In genomic region chr10:118305730-118306129, GRCh38 we compare ENCODE assay signal across 24 cellular contexts.
"Had no signal": no experiment of that assay in that cellular context is flagged by ENCODE, and none has a peak within 500 bp of the region (broad histone marks: within the 10 kb centered on the region; RNA-seq: fewer than 3 reads in every experiment).

No MANE protein-coding gene starts in this region.

- ATAC-seq: effector memory CD8-positive, alpha-beta T cell; gastroesophageal sphincter; lower lobe of right lung; natural killer cell treated with Interleukin-12 subunit alpha and Interleukin-12 subunit beta and Interleukin-15 and Interleukin-18, amount 100 ng/mL, for 72 hours; stimulated activated naive B cell treated with anti-CD40 and anti-IgM and Interleukin-4, amounts not matched to agents 10 μg/mL and 1 μg/mL and 100 μg/mL, for 72 hours; stimulated activated naive CD8-positive, alpha-beta T cell treated with anti-CD3 and anti-CD28 coated beads, Interleukin-15, amount 100 ng/mL, for 72 hours had no signal

- H3K9me3 Mint-ChIP-seq: dendritic cell treated with granulocyte-macrophage colony-stimulating factor and Interleukin-4, amounts not matched to agents 40 ng/mL and 50 ng/mL, for 4 days; effector memory CD8-positive, alpha-beta T cell; immature natural killer cell; memory B cell; mesothelial cell of epicardium; natural killer cell treated with Interleukin-12 subunit alpha and Interleukin-12 subunit beta and Interleukin-15 and Interleukin-18, amount 100 ng/mL, for 72 hours; neural progenitor cell; stimulated activated naive B cell treated with anti-CD40 and anti-IgM and Interleukin-4, amounts not matched to agents 10 μg/mL and 1 μg/mL and 100 μg/mL, for 72 hours; stimulated activated naive CD8-positive, alpha-beta T cell treated with anti-CD3 and anti-CD28 coated beads, Interleukin-15, amount 100 ng/mL, for 72 hours had no signal

- H3K4me3 ChIP-seq: esophagus muscularis mucosa, gastroesophageal sphincter, left ventricle myocardium inferior, lower lobe of right lung, neural progenitor cell, ovary, right atrium auricular region, sigmoid colon, skin epidermis, testis, tibial nerve had no signal

- FAIRE-seq: keratinocyte had no signal

- H3K27ac ChIP-seq: epithelial cell of prostate, esophagus muscularis mucosa, gastroesophageal sphincter, left ventricle myocardium inferior, lower lobe of right lung, neural progenitor cell, ovary, right atrium auricular region, sigmoid colon, skin epidermis, testis, tibial nerve had no signal

- H3K27me3 ChIP-seq: esophagus muscularis mucosa, gastroesophageal sphincter, neural progenitor cell, ovary, right atrium auricular region, sigmoid colon, testis, tibial nerve had no signal

- H3K36me3 ChIP-seq: neural progenitor cell, ovary had no signal

- H3K27me3 Mint-ChIP-seq: dendritic cell treated with granulocyte-macrophage colony-stimulating factor and Interleukin-4, amounts not matched to agents 40 ng/mL and 50 ng/mL, for 4 days; effector memory CD8-positive, alpha-beta T cell; memory B cell; natural killer cell treated with Interleukin-12 subunit alpha and Interleukin-12 subunit beta and Interleukin-15 and Interleukin-18, amount 100 ng/mL, for 72 hours; stimulated activated naive B cell treated with anti-CD40 and anti-IgM and Interleukin-4, amounts not matched to agents 10 μg/mL and 1 μg/mL and 100 μg/mL, for 72 hours; stimulated activated naive CD8-positive, alpha-beta T cell treated with anti-CD3 and anti-CD28 coated beads, Interleukin-15, amount 100 ng/mL, for 72 hours had no signal

- H3K4me2 ChIP-seq: neural progenitor cell had no signal

- H3K4me1 Mint-ChIP-seq: immature natural killer cell; memory B cell; neural progenitor cell; stimulated activated naive B cell treated with anti-CD40 and anti-IgM and Interleukin-4, amounts not matched to agents 10 μg/mL and 1 μg/mL and 100 μg/mL, for 72 hours; stimulated activated naive CD8-positive, alpha-beta T cell treated with anti-CD3 and anti-CD28 coated beads, Interleukin-15, amount 100 ng/mL, for 72 hours had no signal

- DNase-seq: effector memory CD8-positive, alpha-beta T cell; immature natural killer cell; left ventricle myocardium inferior; lower lobe of right lung; nucleus accumbens; ovary; sigmoid colon; stimulated activated CD4-positive, alpha-beta T cell treated with anti-CD3 and anti-CD28 coated beads, Interleukin-2, amount 100 ng/mL, for 24 hours; stimulated activated CD4-positive, alpha-beta T cell treated with anti-CD3 and anti-CD28 coated beads, Interleukin-4, amount 100 ng/mL, for 4 hours; stimulated activated naive B cell treated with anti-CD40 and anti-IgM and Interleukin-4, amounts not matched to agents 10 μg/mL and 1 μg/mL and 100 μg/mL, for 72 hours; stimulated activated naive CD8-positive, alpha-beta T cell treated with anti-CD3 and anti-CD28 coated beads, Interleukin-15, amount 100 ng/mL, for 72 hours; testis had no signal

- H3K9ac ChIP-seq: neural progenitor cell had no signal

- H3K4me3 Mint-ChIP-seq: dendritic cell treated with granulocyte-macrophage colony-stimulating factor and Interleukin-4, amounts not matched to agents 40 ng/mL and 50 ng/mL, for 4 days; effector memory CD8-positive, alpha-beta T cell; immature natural killer cell; memory B cell; mesothelial cell of epicardium; natural killer cell treated with Interleukin-12 subunit alpha and Interleukin-12 subunit beta and Interleukin-15 and Interleukin-18, amount 100 ng/mL, for 72 hours; neural progenitor cell; stimulated activated naive B cell treated with anti-CD40 and anti-IgM and Interleukin-4, amounts not matched to agents 10 μg/mL and 1 μg/mL and 100 μg/mL, for 72 hours; stimulated activated naive CD8-positive, alpha-beta T cell treated with anti-CD3 and anti-CD28 coated beads, Interleukin-15, amount 100 ng/mL, for 72 hours had no signal

- H3K9me3 ChIP-seq: esophagus muscularis mucosa, gastroesophageal sphincter, left ventricle myocardium inferior, lower lobe of right lung, ovary, right atrium auricular region, sigmoid colon, testis, tibial nerve had no signal

- H2AFZ ChIP-seq: neural progenitor cell had no signal

- H3K4me1 ChIP-seq: lower lobe of right lung, testis had no signal

- H3K27ac Mint-ChIP-seq: dendritic cell treated with granulocyte-macrophage colony-stimulating factor and Interleukin-4, amounts not matched to agents 40 ng/mL and 50 ng/mL, for 4 days; immature natural killer cell; memory B cell; mesothelial cell of epicardium; natural killer cell treated with Interleukin-12 subunit alpha and Interleukin-12 subunit beta and Interleukin-15 and Interleukin-18, amount 100 ng/mL, for 72 hours; neural progenitor cell; stimulated activated naive B cell treated with anti-CD40 and anti-IgM and Interleukin-4, amounts not matched to agents 10 μg/mL and 1 μg/mL and 100 μg/mL, for 72 hours had no signal
